ENCODE assay signal across 10 cellular contexts in the genomic region with DNA sequence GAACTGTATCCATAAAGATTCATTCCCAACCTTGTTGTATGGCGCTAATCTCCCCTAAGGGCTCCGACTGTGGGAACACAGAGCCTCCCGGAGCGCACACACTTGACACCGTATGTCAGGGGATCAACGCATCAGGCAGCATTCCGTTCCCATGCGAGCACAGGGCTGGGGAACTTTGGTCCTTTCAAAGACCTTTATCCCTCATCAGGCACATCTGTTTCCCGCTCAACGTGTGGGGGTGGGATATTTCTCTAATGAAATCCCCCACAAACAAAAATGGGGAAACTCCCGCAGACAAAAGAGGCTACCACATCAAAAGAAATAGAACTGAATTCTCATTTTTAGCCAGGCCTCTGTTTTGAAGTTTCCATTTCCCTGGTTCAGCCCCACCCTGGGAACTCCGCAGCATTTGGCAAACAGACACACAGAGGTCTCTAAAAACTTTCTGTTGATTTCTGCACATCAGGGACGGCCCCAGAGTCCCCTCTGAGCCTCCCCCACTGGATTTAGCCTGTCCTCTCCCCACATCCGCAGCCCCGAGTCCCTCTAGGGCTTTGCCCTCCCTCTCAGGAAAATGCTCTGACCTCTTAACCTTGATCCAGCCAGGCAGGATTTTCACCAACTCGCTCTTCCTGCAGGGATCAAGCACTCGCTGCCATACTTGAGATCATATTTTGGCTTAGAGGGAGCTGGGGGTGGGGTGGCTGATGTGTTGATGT. TPM values are rescaled to one million over a fixed set of nuclear protein-coding genes. Genes with fewer than 3 reads are reported as not detected.
A peak's percentile ranks its signal among the peaks of the same experiment; 100 is the strongest.
DNase-seq lines count a peak whose midpoint lies in the region; ATAC-seq and TF ChIP-seq lines count a peak whose summit lies in the region.
"Had no signal": no experiment of that assay in that cellular context is flagged by ENCODE, and none has a peak within 500 bp of the region (broad histone marks: within the 10 kb centered on the region; RNA-seq: fewer than 3 reads in every experiment).

No MANE protein-coding gene starts in this region.

- H3K4me1 ChIP-seq in right atrium auricular region (peaks cover 0 to 23% of the 10 kb centered on the region in 2 donors), subcutaneous abdominal adipose tissue (ENCODE audit: control insufficient read depth in 5 of 5, insufficient read depth in 5 of 5, low read length in 5 of 5) (peaks cover 20 to 49% (median 36%) of the 10 kb centered on the region in 5 donors)

- no peak overlapping the region for H3K4me3 Mint-ChIP-seq in activated T-helper 1 cell treated with anti-CD3 and anti-CD28 coated beads, Interleukin-12 subunit alpha, Interleukin-12 subunit beta, Interleukin-2, Interleukin-4 antibody, amounts not matched to agents 30 ng/mL and 10 ng/mL and 1 ng/mL, durations not matched to agents 14 hours and 24 hours and 36 hours
- H3K4me3 Mint-ChIP-seq: T-helper 1 cell treated with Interleukin-12 subunit alpha and Interleukin-12 subunit beta and Interleukin-4 antibody, amounts not matched to agents 30 μg/mL and 1 μg/mL, for 36 hours had no signal

- H3K27ac ChIP-seq in right atrium auricular region (peak overlapping the region; percentile 0 to 24), subcutaneous abdominal adipose tissue (ENCODE audit: low read depth, low read length) (peak overlapping the region; percentile 84)

- intact Hi-C loops in activated T-helper 1 cell treated with anti-CD3 and anti-CD28 coated beads, Interleukin-12 subunit alpha, Interleukin-12 subunit beta, Interleukin-2, Interleukin-4 antibody, amounts not matched to agents 30 ng/mL and 10 ng/mL and 1 ng/mL, durations not matched to agents 14 hours and 24 hours and 36 hours (cut with micrococcal nuclease): no loop called here

- no peak for ATAC-seq in GM19395 (IDR thresholded peaks at IDR 0.05; ENCODE audit: unreplicated experiment)

- TF ChIP-seq CTCF in right atrium auricular region (IDR thresholded peaks at IDR 0.05): no peak

- peak overlapping the region; percentile 20 to 63 (median 24) for H3K9ac ChIP-seq in subcutaneous abdominal adipose tissue (ENCODE audit: low read length in 5 of 5)

- H3K27ac Mint-ChIP-seq in activated T-helper 1 cell treated with anti-CD3 and anti-CD28 coated beads, Interleukin-12 subunit alpha, Interleukin-12 subunit beta, Interleukin-2, Interleukin-4 antibody, amounts not matched to agents 30 ng/mL and 10 ng/mL and 1 ng/mL, durations not matched to agents 14 hours and 24 hours and 36 hours: peak overlapping the region; percentile 21

- H3K9me3 Mint-ChIP-seq in activated T-helper 1 cell treated with anti-CD3 and anti-CD28 coated beads, Interleukin-12 subunit alpha, Interleukin-12 subunit beta, Interleukin-2, Interleukin-4 antibody, amounts not matched to agents 30 ng/mL and 10 ng/mL and 1 ng/mL, durations not matched to agents 14 hours and 24 hours and 36 hours: no peaks in the 10 kb centered on the region
- H3K9me3 Mint-ChIP-seq: T-helper 1 cell treated with Interleukin-12 subunit alpha and Interleukin-12 subunit beta and Interleukin-4 antibody, amounts not matched to agents 30 μg/mL and 1 μg/mL, for 36 hours had no signal

- H3K9me3 ChIP-seq in right atrium auricular region (no peaks in the 10 kb centered on the region), subcutaneous abdominal adipose tissue (ENCODE audit: control insufficient read depth in 5 of 5, low read length in 5 of 5) (no peaks in the 10 kb centered on the region)

- H3K36me3 Mint-ChIP-seq in activated T-helper 1 cell treated with anti-CD3 and anti-CD28 coated beads, Interleukin-12 subunit alpha, Interleukin-12 subunit beta, Interleukin-2, Interleukin-4 antibody, amounts not matched to agents 30 ng/mL and 10 ng/mL and 1 ng/mL, durations not matched to agents 14 hours and 24 hours and 36 hours (ENCODE audit: low read depth): no peaks in the 10 kb centered on the region

- H3K27me3 Mint-ChIP-seq in activated T-helper 1 cell treated with anti-CD3 and anti-CD28 coated beads, Interleukin-12 subunit alpha, Interleukin-12 subunit beta, Interleukin-2, Interleukin-4 antibody, amounts not matched to agents 30 ng/mL and 10 ng/mL and 1 ng/mL, durations not matched to agents 14 hours and 24 hours and 36 hours (ENCODE audit: insufficient read depth): peaks cover 1% of the 10 kb centered on the region

- H3K36me3 ChIP-seq in right atrium auricular region (no peaks in the 10 kb centered on the region), subcutaneous abdominal adipose tissue (ENCODE audit: control insufficient read depth in 5 of 5, insufficient read depth in 5 of 5, low read length in 5 of 5) (no peaks in the 10 kb centered on the region)

- H3K27me3 ChIP-seq in right atrium auricular region (no peaks in the 10 kb centered on the region), subcutaneous abdominal adipose tissue (ENCODE audit: control insufficient read depth in 5 of 5, insufficient read depth in 4 of 5, low read length in 5 of 5) (no peaks in the 10 kb centered on the region)

- peaks cover 10% of the 10 kb centered on the region for H3K4me1 Mint-ChIP-seq in activated T-helper 1 cell treated with anti-CD3 and anti-CD28 coated beads, Interleukin-12 subunit alpha, Interleukin-12 subunit beta, Interleukin-2, Interleukin-4 antibody, amounts not matched to agents 30 ng/mL and 10 ng/mL and 1 ng/mL, durations not matched to agents 14 hours and 24 hours and 36 hours (ENCODE audit: low read depth)

- DNase-seq in NCI-H2107 treated with DMSO at 0.1 percent for 48 hours (lab: John Stamatoyannopoulos, UW; ENCODE audit: unreplicated experiment) (peak; percentile 71), NCI-H2107 (lab: John Stamatoyannopoulos, UW) (no peak), right atrium auricular region (ENCODE audit: low spot score) (no peak), inferior parietal cortex (ENCODE audit: extremely low spot score) (no peak), HUDEP-2 (lab: John Stamatoyannopoulos, UW; ENCODE audit: unreplicated experiment in 76 of 76) (no peak)
- DNase-seq in activated T-helper 1 cell treated with anti-CD3 and anti-CD28 coated beads, Interleukin-12 subunit alpha, Interleukin-12 subunit beta, Interleukin-2, Interleukin-4 antibody, amounts not matched to agents 30 ng/mL and 10 ng/mL and 1 ng/mL, durations not matched to agents 14 hours and 24 hours and 36 hours (ENCODE audit: low spot score): no peak

- H3K4me3 ChIP-seq in right atrium auricular region: no peak overlapping the region
- peak overlapping the region in 1 of 5 donors; percentile 0 for H3K4me3 ChIP-seq in subcutaneous abdominal adipose tissue (ENCODE audit: low read depth in 1 of 5, low read length in 5 of 5)

RNA-seq across cellular contexts. Expression of gene CPA5, which starts 6.5 kb away (rescaled TPM):
- total RNA-seq in activated T-helper 1 cell treated with anti-CD3 and anti-CD28 coated beads, Interleukin-12 subunit alpha, Interleukin-12 subunit beta, Interleukin-2, Interleukin-4 antibody, amounts not matched to agents 30 ng/mL and 10 ng/mL and 1 ng/mL, durations not matched to agents 14 hours and 24 hours and 36 hours: 0.69 and 1.3 TPM in 2 replicates
- total RNA-seq in right atrium auricular region: not detected
- total RNA-seq: urinary bladder had no signal

RNA-seq across cellular contexts. Expression of gene CPA1, which starts 29.2 kb away (rescaled TPM):
- not detected in 2 replicates for total RNA-seq in activated T-helper 1 cell treated with anti-CD3 and anti-CD28 coated beads, Interleukin-12 subunit alpha, Interleukin-12 subunit beta, Interleukin-2, Interleukin-4 antibody, amounts not matched to agents 30 ng/mL and 10 ng/mL and 1 ng/mL, durations not matched to agents 14 hours and 24 hours and 36 hours
- total RNA-seq in right atrium auricular region: not detected

RNA-seq across cellular contexts. Expression of gene CPA4, which starts 58.1 kb away (rescaled TPM):
- not detected in 2 replicates for total RNA-seq in activated T-helper 1 cell treated with anti-CD3 and anti-CD28 coated beads, Interleukin-12 subunit alpha, Interleukin-12 subunit beta, Interleukin-2, Interleukin-4 antibody, amounts not matched to agents 30 ng/mL and 10 ng/mL and 1 ng/mL, durations not matched to agents 14 hours and 24 hours and 36 hours
- total RNA-seq in right atrium auricular region: 1 to 10 TPM; 2.0 to 6.0 TPM
